15 cellular contexts compared by ENCODE assay signal in the genomic region with DNA sequence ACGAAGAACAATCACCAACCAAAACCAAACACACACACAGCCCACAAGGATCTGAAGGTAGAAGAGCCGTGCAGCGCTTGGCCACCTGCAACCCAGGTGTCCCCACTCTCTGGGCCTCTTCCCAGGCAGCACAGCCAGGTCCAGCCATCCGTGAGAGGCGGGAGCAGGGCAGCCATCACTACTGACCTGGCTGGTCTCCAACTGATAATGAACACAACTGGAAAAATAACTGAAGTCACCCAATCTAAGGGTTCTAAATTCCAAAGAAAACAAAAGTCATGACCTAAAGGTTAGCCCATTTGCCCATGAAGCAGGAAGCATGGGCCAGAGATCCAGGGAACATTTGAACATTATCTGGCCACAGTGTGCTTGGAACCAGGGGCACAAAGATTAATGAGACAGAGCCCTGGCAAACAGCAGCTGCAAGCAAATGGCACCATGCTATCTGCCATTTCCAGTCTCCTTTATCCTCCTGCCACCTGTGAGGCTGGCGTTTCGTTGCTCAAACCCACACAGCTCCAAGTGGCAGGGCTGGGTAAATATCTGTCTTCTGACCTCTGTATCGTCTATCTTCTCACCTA.
A peak's percentile ranks its signal among the peaks of the same experiment; 100 is the strongest.
DNase-seq lines count a peak whose midpoint lies in the region; ATAC-seq and TF ChIP-seq lines count a peak whose summit lies in the region.
"Had no signal": no experiment of that assay in that cellular context is flagged by ENCODE, and none has a peak within 500 bp of the region (broad histone marks: within the 10 kb centered on the region; RNA-seq: fewer than 3 reads in every experiment).

No MANE protein-coding gene starts in this region.

- no peak overlapping the region for H4K8ac ChIP-seq in neuronal stem cell (ENCODE audit: low read depth, low read length)

- H3K27me3 ChIP-seq in neuronal stem cell (ENCODE audit: control insufficient read depth in 3 of 3, insufficient read depth in 3 of 3, low read depth in 1 of 3, low read length in 3 of 3) (no peaks in the 10 kb centered on the region), uterus (no peaks in the 10 kb centered on the region)
- H3K27me3 ChIP-seq: Peyer's patch, vagina had no signal

- H3K4me3 Mint-ChIP-seq in chondrocyte (ENCODE audit: unreplicated experiment): no peak overlapping the region
- no peak overlapping the region for H3K4me3 Mint-ChIP-seq in activated T-cell treated with anti-CD3 and anti-CD28 coated beads, Interleukin-2, amount 50 U/mL, for 72 hours
- H3K4me3 Mint-ChIP-seq: T-cell had no signal

- no peak for TF ChIP-seq POLR2A in uterus (IDR thresholded peaks at IDR 0.05)

- TF ChIP-seq CTCF in chondrocyte (IDR thresholded peaks at IDR 0.05) (no peak), uterus (IDR thresholded peaks at IDR 0.05) (no peak)

- H3K9me3 ChIP-seq in neuronal stem cell (replicated peaks in 1 of 2; ENCODE audit: control insufficient read depth in 2 of 2, insufficient read depth in 1 of 2, low read depth in 1 of 2, low read length in 2 of 2): peaks cover 0 to 1% of the 10 kb centered on the region in 2 donors
- no peaks in the 10 kb centered on the region for H3K9me3 ChIP-seq in uterus
- H3K9me3 ChIP-seq: Peyer's patch, vagina had no signal

- no peak for ATAC-seq in activated T-cell treated with anti-CD3 and anti-CD28 coated beads, Interleukin-2, amount 50 U/mL, for 72 hours (replicated peaks in 1 of 2)
- ATAC-seq in GM19324 (IDR thresholded peaks at IDR 0.05; ENCODE audit: low FRiP score, unreplicated experiment): no peak
- ATAC-seq: T-cell had no signal

- H3K18ac ChIP-seq in neuronal stem cell (ENCODE audit: low read length): peak overlapping the region; percentile 29

- H2AFZ ChIP-seq in neuronal stem cell (ENCODE audit: low read length): no peak overlapping the region

- peaks cover 0 to 8% of the 10 kb centered on the region in 2 donors for H3K36me3 ChIP-seq in neuronal stem cell (replicated peaks in 1 of 2; ENCODE audit: control insufficient read depth in 2 of 2, insufficient read depth in 2 of 2, low read length in 2 of 2)
- H3K36me3 ChIP-seq in uterus: no peaks in the 10 kb centered on the region

- H3K27ac Mint-ChIP-seq in chondrocyte (ENCODE audit: unreplicated experiment): peak overlapping the region; percentile 59
- no peak overlapping the region for H3K27ac Mint-ChIP-seq in activated T-cell treated with anti-CD3 and anti-CD28 coated beads, Interleukin-2, amount 50 U/mL, for 72 hours
- H3K27ac Mint-ChIP-seq: T-cell had no signal

- no peak overlapping the region for H3K14ac ChIP-seq in neuronal stem cell (ENCODE audit: low read length)

- peaks cover 31% of the 10 kb centered on the region for H3K36me3 Mint-ChIP-seq in chondrocyte (ENCODE audit: low read depth)
- H3K36me3 Mint-ChIP-seq in activated T-cell treated with anti-CD3 and anti-CD28 coated beads, Interleukin-2, amount 50 U/mL, for 72 hours (ENCODE audit: insufficient read depth in 2 of 2): no peaks in the 10 kb centered on the region
- H3K36me3 Mint-ChIP-seq: T-cell had no signal

- H3K4me3 ChIP-seq in neuronal stem cell (ENCODE audit: low read length in 2 of 2) (no peak overlapping the region), uterus (no peak overlapping the region)
- H3K4me3 ChIP-seq: Peyer's patch, smooth muscle cell, vagina had no signal

- no peak overlapping the region for H3K4me2 ChIP-seq in neuronal stem cell (ENCODE audit: insufficient read depth, low read length, poor library complexity, severe bottlenecking)
- H3K4me2 ChIP-seq: smooth muscle cell had no signal

- DNase-seq in DMS53 (lab: John Stamatoyannopoulos, UW) (peak; percentile 47), NCI-H2029 treated with DMSO at 0.1 percent for 48 hours (lab: John Stamatoyannopoulos, UW) (peak; percentile 57), chondrocyte (ENCODE audit: low spot score) (no peak), neuronal stem cell (ENCODE audit: low spot score) (no peak), uterus (no peak)
- DNase-seq in activated T-cell treated with anti-CD3 and anti-CD28 coated beads, Interleukin-2, amount 50 U/mL, for 72 hours: no peak
- DNase-seq: activated naive CD4-positive, alpha-beta T cell treated with anti-CD3 and anti-CD28 coated beads, Interleukin-2, amount 50 U/mL, for 16 hours; DMS79 treated with DMSO at 0.1 percent for 48 hours; effector memory CD4-positive, alpha-beta T cell; stimulated activated naive CD4-positive, alpha-beta T cell treated with Interleukin-2 at 50 U/mL for 16 hours; T-cell had no signal

- no peak overlapping the region for H2AK5ac ChIP-seq in neuronal stem cell (ENCODE audit: low read depth, low read length)

- no peak overlapping the region for H3K9ac ChIP-seq in neuronal stem cell (ENCODE audit: low read depth, low read length, poor library complexity)

- no peak overlapping the region for H2BK120ac ChIP-seq in neuronal stem cell (ENCODE audit: low read depth, low read length)

- peaks cover 2% of the 10 kb centered on the region for H3K79me1 ChIP-seq in neuronal stem cell (ENCODE audit: low read depth, low read length)

- no peak overlapping the region for H3K23ac ChIP-seq in neuronal stem cell (ENCODE audit: low read depth, low read length, poor library complexity)

- intact Hi-C loops in uterus (cut with DNase I; ENCODE audit: low total_unique reads): no loop called here

- peaks cover 12 to 19% of the 10 kb centered on the region in 2 donors for H3K4me1 ChIP-seq in neuronal stem cell (ENCODE audit: control insufficient read depth in 2 of 2, insufficient read depth in 1 of 2, low read depth in 1 of 2, low read length in 2 of 2)
- H3K4me1 ChIP-seq in uterus: no peaks in the 10 kb centered on the region

- H3K27ac ChIP-seq in neuronal stem cell (replicated peaks; ENCODE audit: low read length) (no peak overlapping the region), uterus (no peak overlapping the region)
- H3K27ac ChIP-seq: vagina had no signal

- H3K9me3 Mint-ChIP-seq in chondrocyte (ENCODE audit: low read depth): no peaks in the 10 kb centered on the region
- H3K9me3 Mint-ChIP-seq in activated T-cell treated with anti-CD3 and anti-CD28 coated beads, Interleukin-2, amount 50 U/mL, for 72 hours: no peaks in the 10 kb centered on the region
- H3K9me3 Mint-ChIP-seq: T-cell had no signal

- no peak overlapping the region for H2BK15ac ChIP-seq in neuronal stem cell (ENCODE audit: low read length)

- WGBS in neuronal stem cell (ENCODE audit: extremely low coverage in 2 of 2, insufficient read length in 2 of 2, insufficient replicate concordance in 1 of 2), 2 donors: no CpG with 5 or more reads among the region's 8 CpGs

- H2BK12ac ChIP-seq in neuronal stem cell (ENCODE audit: low read length): no peak overlapping the region

- no peaks in the 10 kb centered on the region for H3K27me3 Mint-ChIP-seq in chondrocyte (ENCODE audit: low read depth)
- H3K27me3 Mint-ChIP-seq in activated T-cell treated with anti-CD3 and anti-CD28 coated beads, Interleukin-2, amount 50 U/mL, for 72 hours (ENCODE audit: low read depth): peaks cover 11% of the 10 kb centered on the region

- peaks cover 96% of the 10 kb centered on the region for H3K4me1 Mint-ChIP-seq in chondrocyte (ENCODE audit: low read depth)
- H3K4me1 Mint-ChIP-seq in activated T-cell treated with anti-CD3 and anti-CD28 coated beads, Interleukin-2, amount 50 U/mL, for 72 hours (ENCODE audit: low read depth): no peaks in the 10 kb centered on the region
- H3K4me1 Mint-ChIP-seq: T-cell had no signal

- no peak overlapping the region for H4K91ac ChIP-seq in neuronal stem cell (ENCODE audit: low read depth, low read length, poor library complexity)

- H2BK5ac ChIP-seq in neuronal stem cell (ENCODE audit: low read length): no peak overlapping the region

- no peak overlapping the region for H3K4ac ChIP-seq in neuronal stem cell (ENCODE audit: low read length)

Comparison
In these comparisons a context has a peak if more than half of its experiments do, and no peak if none do; other contexts are left out.
1. DNase-seq: peak in DMS53 (single experiment) and NCI-H2029 treated with DMSO at 0.1 percent for 48 hours (single experiment); none in chondrocyte (single experiment), neuronal stem cell (single experiment), activated T-cell treated with anti-CD3 and anti-CD28 coated beads, Interleukin-2, amount 50 U/mL, for 72 hours (0 of 2) and uterus (0 of 2).